In the genomic region with DNA sequence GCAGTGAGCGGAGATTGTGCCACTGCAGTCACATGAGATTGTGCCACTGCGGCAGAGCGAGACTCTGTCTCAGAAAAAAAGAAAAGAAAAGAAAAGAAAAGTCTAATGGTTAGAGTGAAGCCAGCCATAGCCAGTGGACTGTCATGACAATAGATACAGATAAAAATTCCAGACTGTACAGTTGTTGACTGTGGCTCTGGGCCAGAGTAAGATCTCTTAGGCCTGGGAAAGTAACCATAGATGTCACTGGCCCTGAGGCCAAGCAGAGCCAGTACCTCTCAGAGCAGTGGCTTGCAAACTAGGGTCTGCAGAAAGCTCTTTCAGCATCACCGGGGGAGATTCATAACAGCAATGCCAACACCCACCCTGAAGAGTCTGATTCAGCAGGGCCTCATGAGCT, we compare ENCODE assay signal across 26 cellular contexts. TPM values are rescaled to one million over a fixed set of nuclear protein-coding genes. Genes with fewer than 3 reads are reported as not detected.
DNase-seq lines count a peak whose midpoint lies in the region; FAIRE-seq and TF ChIP-seq lines count a peak whose summit lies in the region.
"Had no signal": no experiment of that assay in that cellular context is flagged by ENCODE, and none has a peak within 500 bp of the region (broad histone marks: within the 10 kb centered on the region; RNA-seq: fewer than 3 reads in every experiment).

No MANE protein-coding gene starts in this region.

- no peak for DNase-seq in GM19239 (ENCODE audit: insufficient read length, low spot score)
- DNase-seq in M059J (ENCODE audit: low read depth), result peak; percentile 46
- DNase-seq in adipocyte (ENCODE audit: low read depth), result peak; percentile 31
- DNase-seq in left kidney (ENCODE audit: low read depth, low spot score), result peak; percentile 21
- DNase-seq in mesenteric fat pad (ENCODE audit: low spot score), result no peak
- no peak for DNase-seq in posterior vena cava (ENCODE audit: low spot score)
- DNase-seq in GM12891 (ENCODE audit: insufficient read length, low spot score), result no peak
- DNase-seq in NCI-H2227 treated with DMSO at 0.1 percent for 48 hours (lab: John Stamatoyannopoulos, UW), result no peak
- DNase-seq: activated B cell treated with CpG ODN at 0.5 μM for 24 hours; activated CD8-positive, alpha-beta T cell treated with anti-CD3 and anti-CD28 coated beads, Interleukin-2, amount 10 ng/mL, durations not matched to agents 7 days and 5 days; activated naive CD8-positive, alpha-beta T cell treated with anti-CD3 and anti-CD28 coated beads, Interleukin-2, amount 10 ng/mL, durations not matched to agents 7 days and 5 days; activated T-cell treated with anti-CD3 and anti-CD28 coated beads, Interleukin-2, amount 50 U/mL, for 48 hours; CD8-positive, alpha-beta memory T cell; DMS53; GM23248; hippocampal formation; islet precursor cell; NCI-H2081 treated with DMSO at 0.1 percent for 48 hours; NCI-H526; OCI-M1; SHP77; substantia nigra; T-cell had no signal

- H3K9me3 ChIP-seq in adipocyte (ENCODE audit: control insufficient read depth, low read length), result no peaks in the 10 kb centered on the region

- FAIRE-seq in GM19239 (lab: Jason Lieb, UNC), result peak; percentile 14
- no peak for FAIRE-seq in GM12891 (lab: Jason Lieb, UNC)
- FAIRE-seq: endothelial cell of umbilical vein had no signal

- H3K9ac ChIP-seq in adipocyte (ENCODE audit: low read length), result no peak overlapping the region
- H3K9ac ChIP-seq: GM23248 had no signal

- no peak overlapping the region for H3K4me3 ChIP-seq in adipocyte (ENCODE audit: low read length)
- H3K4me3 ChIP-seq: coronary artery, GM23248, lung had no signal

- no peaks in the 10 kb centered on the region for H3K27me3 ChIP-seq in adipocyte (replicated peaks; ENCODE audit: control insufficient read depth, insufficient read depth, low read length)

- no peak for TF ChIP-seq POLR2A in GM12891 (IDR thresholded peaks at IDR 0.05; ENCODE audit: low read depth, low read length)

- no peaks in the 10 kb centered on the region for H3K36me3 ChIP-seq in adipocyte (ENCODE audit: control insufficient read depth, insufficient read depth, low read length, severe bottlenecking)

- intact Hi-C loops in posterior vena cava (cut with DNase I), result no loop called here

- peaks cover 15% of the 10 kb centered on the region for H3K4me1 ChIP-seq in adipocyte (ENCODE audit: control insufficient read depth, insufficient read depth, low read length)

TF ChIP-seq in GM12891, 5 proteins besides CTCF, POLR2A, EP300 and RAD21:
- TF ChIP-seq SPI1 (IDR thresholded peaks at IDR 0.05; ENCODE audit: low read depth, low read length), result no peak
- no peak for TF ChIP-seq TAF1 (IDR thresholded peaks at IDR 0.05; ENCODE audit: low read depth, low read length)
- TF ChIP-seq PAX5 (IDR thresholded peaks at IDR 0.05; ENCODE audit: insufficient read depth, low read length, severe bottlenecking), result no peak
- no peak for TF ChIP-seq POLR2AphosphoS5 (IDR thresholded peaks at IDR 0.05; ENCODE audit: low read depth, low read length)
- no peak for TF ChIP-seq POU2F2 (IDR thresholded peaks at IDR 0.05; ENCODE audit: low read depth, low read length)

RNA-seq across cellular contexts. Expression of a gene that starts 44.1 kb away (rescaled TPM):
- total RNA-seq in M059J (2014; rRNA removed; shearing (Covaris generic)), result 243 and 612 TPM in 2 replicates
- total RNA-seq in mesenteric fat pad (295 TPM), posterior vena cava (100 to 1,000 TPM; 151 to 179 TPM)
- 407 TPM for polyA plus RNA-seq in GM12891 (2012; ENCODE audit: low read depth, missing spikeins)

Comparison
In these comparisons a context has a peak if more than half of its experiments do, and no peak if none do; other contexts are left out.
1. DNase-seq: peak in M059J (single experiment), adipocyte (single experiment) and left kidney (single experiment); none in GM19239 (single experiment), mesenteric fat pad (single experiment), posterior vena cava (single experiment), GM12891 (single experiment) and NCI-H2227 treated with DMSO at 0.1 percent for 48 hours (single experiment).